In genomic region chr16:31508706-31509523, GRCh38 we compare ENCODE assay signal across 1 cellular context.
TF ChIP-seq lines count a peak whose summit lies in the region.

No MANE protein-coding gene starts in this region.

TF ChIP-seq in WTC11, 78 proteins besides CTCF, POLR2A, EP300 and RAD21 (continued from another document):
- TF ChIP-seq MAX (CRISPR knock-in tag; IDR thresholded peaks at IDR 0.05) (no peak), GTF2I (CRISPR knock-in tag; conservative IDR thresholded peaks at IDR 0.05) (no peak), ZBTB43 (CRISPR knock-in tag; IDR thresholded peaks at IDR 0.05) (no peak), TCF7 (CRISPR knock-in tag; IDR thresholded peaks at IDR 0.05; ENCODE audit: low read depth) (no peak), FOXK1 (CRISPR knock-in tag; IDR thresholded peaks at IDR 0.05) (no peak), ZNF671 (CRISPR knock-in tag; IDR thresholded peaks at IDR 0.05) (no peak), MLX (CRISPR knock-in tag; IDR thresholded peaks at IDR 0.05) (no peak), CDX4 (CRISPR knock-in tag; IDR thresholded peaks at IDR 0.05; ENCODE audit: borderline replicate concordance) (no peak), SMAD4 (CRISPR knock-in tag; IDR thresholded peaks at IDR 0.05) (no peak), NR3C1 (CRISPR knock-in tag; conservative IDR thresholded peaks at IDR 0.05; ENCODE audit: low read depth) (no peak)
